ENCODE assay signal across 2 cellular contexts in genomic region chr5:134958755-134959154, GRCh38.
TF ChIP-seq lines count a peak whose summit lies in the region.

No MANE protein-coding gene starts in this region.

TF ChIP-seq in GM12891, 5 proteins besides CTCF, POLR2A, EP300 and RAD21 (continued from another document):
- no peak for TF ChIP-seq POLR2AphosphoS5 (IDR thresholded peaks at IDR 0.05; ENCODE audit: low read depth, low read length)
- TF ChIP-seq PAX5 (IDR thresholded peaks at IDR 0.05; ENCODE audit: insufficient read depth, low read length, severe bottlenecking), result no peak
- TF ChIP-seq POU2F2 (IDR thresholded peaks at IDR 0.05; ENCODE audit: low read depth, low read length), result no peak
- no peak for TF ChIP-seq TAF1 (IDR thresholded peaks at IDR 0.05; ENCODE audit: low read depth, low read length)

TF ChIP-seq in liver, 16 proteins besides CTCF, POLR2A, EP300 and RAD21 (continued from another document):
- no peak for TF ChIP-seq TAF1 (conservative IDR thresholded peaks at IDR 0.05)
- TF ChIP-seq RXRA (IDR thresholded peaks at IDR 0.05), result peak; percentile 93 to 95
- no peak for TF ChIP-seq FOXA1 (IDR thresholded peaks at IDR 0.05)
- peak; percentile 24 for TF ChIP-seq ZBTB33 (IDR thresholded peaks at IDR 0.05)
- TF ChIP-seq, protein P1, sequence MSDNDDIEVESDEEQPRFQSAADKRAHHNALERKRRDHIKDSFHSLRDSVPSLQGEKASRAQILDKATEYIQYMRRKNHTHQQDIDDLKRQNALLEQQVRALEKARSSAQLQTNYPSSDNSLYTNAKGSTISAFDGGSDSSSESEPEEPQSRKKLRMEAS (IDR thresholded peaks at IDR 0.05), result peak; percentile 33
- TF ChIP-seq REST (IDR thresholded peaks at IDR 0.05), result no peak
- TF ChIP-seq EGR1 (IDR thresholded peaks at IDR 0.05; ENCODE audit: low read depth in 2 of 2), result no peak
- TF ChIP-seq HNF4G (IDR thresholded peaks at IDR 0.05), result no peak
- TF ChIP-seq JUND (IDR thresholded peaks at IDR 0.05), result peak in 1 of 2 donors; percentile 43
- TF ChIP-seq FOXA2 (IDR thresholded peaks at IDR 0.05), result peak; percentile 72
- TF ChIP-seq, protein P2, sequence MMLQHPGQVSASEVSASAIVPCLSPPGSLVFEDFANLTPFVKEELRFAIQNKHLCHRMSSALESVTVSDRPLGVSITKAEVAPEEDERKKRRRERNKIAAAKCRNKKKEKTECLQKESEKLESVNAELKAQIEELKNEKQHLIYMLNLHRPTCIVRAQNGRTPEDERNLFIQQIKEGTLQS (IDR thresholded peaks at IDR 0.05), result no peak
- peak; percentile 26 for TF ChIP-seq YY1 (IDR thresholded peaks at IDR 0.05)
- TF ChIP-seq SP1 (IDR thresholded peaks at IDR 0.05), result peak; percentile 64
- no peak for TF ChIP-seq GABPA (IDR thresholded peaks at IDR 0.05 in 1 of 2, conservative IDR thresholded peaks at IDR 0.05 in 1 of 2)
